In genomic region chr10:85946713-85947326, GRCh38 we compare ENCODE assay signal across 10 cellular contexts.
DNase-seq lines count a peak whose midpoint lies in the region; ATAC-seq and TF ChIP-seq lines count a peak whose summit lies in the region.
"Had no signal": no experiment of that assay in that cellular context is flagged by ENCODE, and none has a peak within 500 bp of the region (broad histone marks: within the 10 kb centered on the region; RNA-seq: fewer than 3 reads in every experiment).

No MANE protein-coding gene starts in this region.

- no peak overlapping the region for H3K27ac ChIP-seq in DND-41 (ENCODE audit: low read length)
- peak overlapping the region; percentile 65 for H3K27ac ChIP-seq in MM.1S (ENCODE audit: low read length)
- H3K27ac ChIP-seq: RWPE1 had no signal

- peaks cover 3% of the 10 kb centered on the region; the same call in 1 of the 2 replicates for H3F3A ChIP-seq in MM.1S (ENCODE audit: insufficient read depth, low read length)

- H3K4me1 ChIP-seq in DND-41 (ENCODE audit: insufficient read depth, low read length) (0 out of 2 replicates have a peak, but pooled peaks cover 3% of the 10 kb centered on the region), MM.1S (ENCODE audit: low read length) (0 out of 2 replicates have a peak, but pooled peaks cover 2% of the 10 kb centered on the region)

- H3K9ac ChIP-seq in DND-41 (ENCODE audit: low read depth, low read length): no peak overlapping the region
- H3K9ac ChIP-seq in MM.1S (ENCODE audit: low read length): peak overlapping the region; percentile 53

- H3K27me3 ChIP-seq in DND-41 (ENCODE audit: insufficient read depth, low read length, poor library complexity) (peaks cover 2% of the 10 kb centered on the region), MM.1S (replicated peaks; ENCODE audit: insufficient read depth, low read length) (no peaks in the 10 kb centered on the region)

- no peak for TF ChIP-seq CTCF in DND-41 (IDR thresholded peaks at IDR 0.05; ENCODE audit: borderline replicate concordance, extremely low read depth, low read length, poor library complexity, severe bottlenecking)
- TF ChIP-seq CTCF in MM.1S (IDR thresholded peaks at IDR 0.05; ENCODE audit: low read length): no peak

- no peak overlapping the region for H3K4me3 ChIP-seq in DND-41 (ENCODE audit: low read depth in 1 of 2, low read length in 2 of 2)
- peak overlapping the region; percentile 56 for H3K4me3 ChIP-seq in MM.1S (ENCODE audit: low read length)

- no peaks in the 10 kb centered on the region for H3K36me3 ChIP-seq in DND-41 (ENCODE audit: insufficient read depth, low read length)
- H3K36me3 ChIP-seq in MM.1S (replicated peaks; ENCODE audit: insufficient read depth, low read length): no peaks in the 10 kb centered on the region

- DNase-seq in DND-41: peak; percentile 13
- DNase-seq in MM.1S: peak; percentile 58
- DNase-seq in stimulated activated CD4-positive, alpha-beta T cell treated with anti-CD3 and anti-CD28 coated beads, Interleukin-2, amount 100 ng/mL, for 24 hours: no peak
- DNase-seq in stimulated activated CD4-positive, alpha-beta T cell treated with anti-CD3 and anti-CD28 coated beads, Interleukin-4, amount 100 ng/mL, for 4 hours: no peak
- no peak for DNase-seq in effector CD8-positive, alpha-beta T cell (lab: John Stamatoyannopoulos, UW)
- DNase-seq: hypothalamus had no signal

- peak; percentile 62 for TF ChIP-seq POLR2A in GM19099 (IDR thresholded peaks at IDR 0.05; ENCODE audit: extremely low read depth, insufficient read length, low read depth)

- ATAC-seq in DND-41 (ENCODE audit: insufficient read depth, low read depth): peak; percentile 85
- ATAC-seq in HG02852 (IDR thresholded peaks at IDR 0.05; ENCODE audit: unreplicated experiment): peak; percentile 84
- ATAC-seq in SK-N-SH treated with all-trans-retinoic acid at 6 μM for 48 hours: no peak

- H4K20me1 ChIP-seq in DND-41 (ENCODE audit: insufficient read depth, low read length) (no peaks in the 10 kb centered on the region), MM.1S (ENCODE audit: insufficient read depth, low read length) (no peaks in the 10 kb centered on the region)

- H2AFZ ChIP-seq in DND-41 (ENCODE audit: low read depth, low read length) (no peak overlapping the region), MM.1S (ENCODE audit: low read length) (peak overlapping the region; percentile 76)

- H3K4me2 ChIP-seq in DND-41 (ENCODE audit: insufficient read depth, low read length): no peak overlapping the region
- H3K4me2 ChIP-seq in MM.1S (ENCODE audit: low read depth, low read length): peak overlapping the region; percentile 76

- H3K79me2 ChIP-seq in DND-41 (ENCODE audit: insufficient read depth, low read length) (no peaks in the 10 kb centered on the region), MM.1S (ENCODE audit: low read length) (no peaks in the 10 kb centered on the region)

- H3K9me3 ChIP-seq in DND-41 (ENCODE audit: insufficient read depth, low read length, severe bottlenecking) (no peaks in the 10 kb centered on the region), MM.1S (replicated peaks; ENCODE audit: insufficient read depth, low read length) (no peaks in the 10 kb centered on the region)

- H3K9me2 ChIP-seq in MM.1S (replicated peaks; ENCODE audit: insufficient read depth, low read length): no peaks in the 10 kb centered on the region

TF ChIP-seq in SK-N-SH treated with all-trans-retinoic acid at 6 μM for 48 hours, 23 proteins besides CTCF, POLR2A, EP300 and RAD21:
- no peak for TF ChIP-seq BACH2 (CRISPR knock-in tag; IDR thresholded peaks at IDR 0.05; ENCODE audit: borderline replicate concordance)

Comparison
In these comparisons a context has a peak if more than half of its experiments do, and no peak if none do; other contexts are left out.
1. DNase-seq: peak in DND-41 (single experiment) and MM.1S (single experiment); none in stimulated activated CD4-positive, alpha-beta T cell treated with anti-CD3 and anti-CD28 coated beads, Interleukin-2, amount 100 ng/mL, for 24 hours (0 of 2), stimulated activated CD4-positive, alpha-beta T cell treated with anti-CD3 and anti-CD28 coated beads, Interleukin-4, amount 100 ng/mL, for 4 hours (0 of 2) and effector CD8-positive, alpha-beta T cell (single experiment).